ENCODE assay signal across 8 cellular contexts in the genomic region with DNA sequence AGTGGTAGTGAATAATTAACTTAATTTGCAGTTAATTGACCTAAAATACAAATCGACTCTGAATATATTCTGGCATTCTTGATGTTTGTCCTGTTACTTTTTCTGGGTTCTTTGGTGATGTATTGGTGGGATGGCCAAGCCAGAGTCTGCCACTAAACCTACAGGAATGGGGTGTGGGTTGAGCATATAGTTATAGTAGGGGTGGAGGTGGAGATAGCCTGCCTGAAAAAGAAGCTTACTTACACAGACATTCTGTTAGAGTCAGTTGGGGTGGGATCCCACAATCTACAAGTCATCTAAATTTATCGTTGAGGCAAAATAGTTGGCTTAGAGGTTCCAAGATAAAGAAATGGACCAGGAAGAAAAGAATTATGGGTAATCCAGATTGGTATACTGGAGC.
"Had no signal": no experiment of that assay in that cellular context is flagged by ENCODE, and none has a peak within 500 bp of the region (broad histone marks: within the 10 kb centered on the region; RNA-seq: fewer than 3 reads in every experiment).

No MANE protein-coding gene starts in this region.

- H3K4me3 ChIP-seq: GM23338, HAP-1 had no signal

- H3K4me2 ChIP-seq: GM23338 had no signal

- H3K4me1 ChIP-seq: HAP-1 had no signal

- H3K9me3 ChIP-seq: HAP-1 had no signal

- DNase-seq: GOT3, H7, H9, HCEC 1CT, HFFc6 had no signal

- H2AFZ ChIP-seq: GM23248 had no signal

- H3K27ac ChIP-seq: GM23248 had no signal

- H3K9ac ChIP-seq: GM23248 had no signal

- H3K36me3 ChIP-seq: HAP-1 had no signal
